1 cellular context compared by ENCODE assay signal in genomic region chr12:113298472-113298817, GRCh38.
TF ChIP-seq lines count a peak whose summit lies in the region.

No MANE protein-coding gene starts in this region.

TF ChIP-seq in HCT116, 20 proteins besides CTCF, POLR2A, EP300 and RAD21 (continued from another document):
- TF ChIP-seq ZNF274 (IDR thresholded peaks at IDR 0.05; ENCODE audit: low read depth, low read length) (no peak), TCF7L2 (IDR thresholded peaks at IDR 0.05; ENCODE audit: borderline replicate concordance, extremely low read depth, insufficient read depth, insufficient read length) (no peak), ZBTB33 (IDR thresholded peaks at IDR 0.05; ENCODE audit: extremely low read depth, insufficient replicate concordance, low read length) (no peak), YY1 (IDR thresholded peaks at IDR 0.05; ENCODE audit: extremely low read depth, insufficient replicate concordance, low read depth, low read length) (no peak), ELF1 (IDR thresholded peaks at IDR 0.05; ENCODE audit: borderline replicate concordance, low read depth) (no peak), MAX (IDR thresholded peaks at IDR 0.05) (no peak)
